18 cellular contexts compared by ENCODE assay signal in genomic region chr1:7967651-7968050, GRCh38. TPM values are rescaled to one million over a fixed set of nuclear protein-coding genes. Genes with fewer than 3 reads are reported as not detected.
"Had no signal": no experiment of that assay in that cellular context is flagged by ENCODE, and none has a peak within 500 bp of the region (broad histone marks: within the 10 kb centered on the region; RNA-seq: fewer than 3 reads in every experiment).

No MANE protein-coding gene starts in this region.

- H3K9me3 ChIP-seq: lower lobe of right lung, psoas muscle, tibial artery, uterus had no signal

- H3K27me3 ChIP-seq: dorsolateral prefrontal cortex, neural progenitor cell, tibial artery, uterus had no signal

- H3K4me3 ChIP-seq: lower lobe of right lung, neural progenitor cell, psoas muscle, tibial artery, uterus had no signal

- ATAC-seq: lower lobe of right lung, psoas muscle, sciatic nerve had no signal

- H3K4me3 Mint-ChIP-seq: endodermal cell; neural progenitor cell; T-helper 2 cell treated with Interferon-gamma antibody and Interleukin-4, amounts not matched to agents 5 μg/mL and 100 μg/mL, for 36 hours had no signal

- H3K27ac ChIP-seq: lower lobe of right lung, neural progenitor cell, psoas muscle, tibial artery, uterus had no signal

- H3K27ac Mint-ChIP-seq: endodermal cell, neural progenitor cell had no signal

- DNase-seq: activated CD4-positive, alpha-beta T cell treated with anti-CD3 and anti-CD28 coated beads, Interleukin-2, amount 50 U/mL, for 1 hour; activated CD4-positive, CD25-positive, alpha-beta regulatory T cell; activated gamma-delta T cell treated with Interleukin-2 at 50 U/mL for 16 hours; dorsolateral prefrontal cortex; endodermal cell; head of caudate nucleus; immature natural killer cell; lower lobe of right lung; psoas muscle; stimulated activated CD4-positive, alpha-beta T cell treated with anti-CD3 and anti-CD28 coated beads, Interleukin-1b, Interleukin-23, amount 100 ng/mL, for 48 hours; SW 1271; tibial artery; uterus had no signal

- H3K4me1 ChIP-seq: uterus had no signal

- H3K9me3 Mint-ChIP-seq: endodermal cell; immature natural killer cell; neural progenitor cell; T-helper 2 cell treated with Interferon-gamma antibody and Interleukin-4, amounts not matched to agents 5 μg/mL and 100 μg/mL, for 36 hours had no signal

- H3K36me3 ChIP-seq: uterus had no signal

RNA-seq across cellular contexts. Expression of gene TNFRSF9, which starts 27.0 kb away (rescaled TPM):
- total RNA-seq: endodermal cell, frontal cortex, osteocyte, uterus had no signal
